ENCODE assay signal across 20 cellular contexts in the genomic region with DNA sequence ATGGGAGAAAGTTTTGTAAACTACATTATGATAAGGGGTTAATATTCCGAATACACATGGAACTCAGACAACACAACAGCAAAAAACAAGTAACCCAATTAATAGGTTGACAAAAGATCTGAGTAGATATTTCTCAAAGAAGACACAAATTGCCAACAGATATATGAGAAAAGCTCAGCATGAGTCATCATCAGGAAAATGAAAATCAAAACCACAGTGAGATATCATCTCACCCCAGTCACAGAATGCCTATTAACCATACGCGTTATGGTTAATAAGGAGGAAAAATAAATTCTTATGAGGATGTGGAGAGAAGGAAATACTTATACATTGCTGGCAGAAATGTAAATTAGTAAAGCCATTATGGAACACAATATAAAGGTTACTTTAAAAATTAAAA.
"Had no signal": no experiment of that assay in that cellular context is flagged by ENCODE, and none has a peak within 500 bp of the region (broad histone marks: within the 10 kb centered on the region; RNA-seq: fewer than 3 reads in every experiment).

No MANE protein-coding gene starts in this region.

- H3K27me3 ChIP-seq: adrenal gland, body of pancreas, heart left ventricle had no signal

- ATAC-seq: activated CD4-positive, alpha-beta T cell treated with anti-CD3 and anti-CD28 coated beads for 36 hours; activated CD8-positive, alpha-beta memory T cell treated with anti-CD3 and anti-CD28 coated beads, Interleukin-2, amount 10 ng/mL, durations not matched to agents 7 days and 5 days; body of pancreas; heart left ventricle; lower lobe of right lung; right cardiac atrium; stimulated activated naive CD8-positive, alpha-beta T cell treated with anti-CD3 and anti-CD28 coated beads, Interleukin-15, Interleukin-2, amounts not matched to agents 100 U/mL and 50 U/mL, for 24 hours had no signal

- H3K36me3 ChIP-seq: adrenal gland, heart left ventricle, lower lobe of right lung, prostate gland had no signal

- DNase-seq: activated CD4-positive, alpha-beta memory T cell treated with anti-CD3 and anti-CD28 coated beads for 36 hours; activated CD4-positive, alpha-beta T cell treated with anti-CD3 and anti-CD28 coated beads for 36 hours; activated CD8-positive, alpha-beta memory T cell treated with anti-CD3 and anti-CD28 coated beads, Interleukin-2, amount 10 ng/mL, durations not matched to agents 7 days and 5 days; activated naive CD4-positive, alpha-beta T cell treated with anti-CD3 and anti-CD28 coated beads, Interleukin-2, amount 50 U/mL, for 16 hours; activated T-cell treated with anti-CD3 and anti-CD28 coated beads, Interleukin-2, amount 50 U/mL, for 1 hour; adrenal gland; body of pancreas; dermis blood vessel endothelial cell; erythroblast; heart left ventricle; immature natural killer cell; lower lobe of right lung; nephron progenitor cell; occipital lobe; right cardiac atrium; small intestine; stimulated activated naive CD8-positive, alpha-beta T cell treated with anti-CD3 and anti-CD28 coated beads, Interleukin-15, Interleukin-2, amounts not matched to agents 100 U/mL and 50 U/mL, for 24 hours; T-helper 2 cell; trophoblast cell had no signal

- H3K4me1 ChIP-seq: adrenal gland, body of pancreas, heart left ventricle, lower lobe of right lung, prostate gland had no signal

- H3K4me3 ChIP-seq: adrenal gland, body of pancreas, heart left ventricle, lower lobe of right lung, prostate gland had no signal

- H3K9me3 ChIP-seq: body of pancreas, prostate gland had no signal

- H3K27ac ChIP-seq: adrenal gland, body of pancreas, heart left ventricle, lower lobe of right lung, prostate gland had no signal
